In genomic region chr9:137381501-137382443, GRCh38 we compare ENCODE assay signal across 29 cellular contexts. TPM values are rescaled to one million over a fixed set of nuclear protein-coding genes. Genes with fewer than 3 reads are reported as not detected.
A peak's percentile ranks its signal among the peaks of the same experiment; 100 is the strongest.
DNase-seq lines count a peak whose midpoint lies in the region; ATAC-seq, FAIRE-seq and TF ChIP-seq lines count a peak whose summit lies in the region.
"Had no signal": no experiment of that assay in that cellular context is flagged by ENCODE, and none has a peak within 500 bp of the region (broad histone marks: within the 10 kb centered on the region; RNA-seq: fewer than 3 reads in every experiment).

No MANE protein-coding gene starts in this region.

- H3K4me3 ChIP-seq in HepG2 (replicated peaks in 1 of 3; ENCODE audit: insufficient read depth in 1 of 3, low read depth in 2 of 3, low read length in 3 of 3) (no peak overlapping the region), spleen (no peak overlapping the region)
- H3K4me3 ChIP-seq: adrenal gland, lung, MG63, prostate gland, SK-N-MC, stomach, tibial artery had no signal

- H3K27me3 ChIP-seq in HepG2 (ENCODE audit: control insufficient read depth in 1 of 2, insufficient read depth in 2 of 2, low read length in 2 of 2), result no peaks in the 10 kb centered on the region; a peak in 1 of 5 replicates
- H3K27me3 ChIP-seq in spleen (replicated peaks in 1 of 7), result no peaks in the 10 kb centered on the region
- H3K27me3 ChIP-seq: adrenal gland, MG63, stomach, tibial artery had no signal

- 83% methylated on average over 52 of the region's 53 CpGs for WGBS in HepG2 (ENCODE audit: low lambda C conversion rate)
- WGBS in spleen, 5 donors, result 88 to 95% (median 91%) methylated on average over 46 to 53 of the region's 53 CpGs

- POLR2A ChIA-PET in HepG2 (lab: Yijun Ruan, JAX), result no interaction called here

- H3K79me2 ChIP-seq in HepG2 (ENCODE audit: insufficient read depth, low read length), result no peaks in the 10 kb centered on the region

- H2AFZ ChIP-seq in HepG2 (ENCODE audit: low read length), result no peak overlapping the region

- H3K36me3 ChIP-seq in HepG2 (replicated peaks in 1 of 2; ENCODE audit: control insufficient read depth in 1 of 2, insufficient read depth in 2 of 2, low read length in 2 of 2) (no peaks in the 10 kb centered on the region), spleen (peaks cover 0 to 12% (median 0%) of the 10 kb centered on the region in 6 donors)
- H3K36me3 ChIP-seq: adrenal gland, MG63, prostate gland had no signal

- H3K4me1 ChIP-seq in HepG2 (ENCODE audit: insufficient read depth, low read length) (peaks cover 27% of the 10 kb centered on the region), spleen (peaks cover 0 to 25% (median 6%) of the 10 kb centered on the region in 6 donors)
- H3K4me1 ChIP-seq: adrenal gland, prostate gland, stomach, tibial artery had no signal

- TF ChIP-seq RAD21 in HepG2 (CRISPR knock-in tag; IDR thresholded peaks at IDR 0.05), result no peak

- no peaks in the 10 kb centered on the region for H3K4me1 Mint-ChIP-seq in activated naive CD8-positive, alpha-beta T cell treated with anti-CD3 and anti-CD28 coated beads, Interleukin-2, amount 50 U/mL, for 24 hours

- no peaks in the 10 kb centered on the region for H4K20me1 ChIP-seq in HepG2 (ENCODE audit: insufficient read depth, low read length)

- TF ChIP-seq CTCF in HepG2 (CRISPR knock-in tag; IDR thresholded peaks at IDR 0.05), result no peak
- no peak for TF ChIP-seq CTCF in spleen (IDR thresholded peaks at IDR 0.05 in 8 of 11, conservative IDR thresholded peaks at IDR 0.05 in 3 of 11)

- TF ChIP-seq POLR2A in HepG2 (IDR thresholded peaks at IDR 0.05; ENCODE audit: insufficient read depth in 1 of 2, low read depth in 2 of 2, low read length in 2 of 2) (no peak), spleen (IDR thresholded peaks at IDR 0.05) (no peak)

- in situ Hi-C loops in HepG2 (cut with HindIII; ENCODE audit: extremely low pct_ligation_motif_present, low pct_unique_long_range_greater_than_20kb), result no loop called here

- CTCF ChIA-PET in HepG2 (lab: Yijun Ruan, JAX; ENCODE audit: low intra/inter-chr PET ratio, low total read pairs), result no interaction called here

- H3K27me3 Mint-ChIP-seq in activated naive CD8-positive, alpha-beta T cell treated with anti-CD3 and anti-CD28 coated beads, Interleukin-2, amount 50 U/mL, for 24 hours, result no peaks in the 10 kb centered on the region
- H3K27me3 Mint-ChIP-seq: activated T-cell treated with anti-CD3 and anti-CD28 coated beads, Interleukin-2, amount 50 U/mL, for 24 hours; brain; CD4-positive, alpha-beta T cell had no signal

- ATAC-seq in activated naive CD8-positive, alpha-beta T cell treated with anti-CD3 and anti-CD28 coated beads, Interleukin-2, amount 50 U/mL, for 24 hours, result peak; percentile 39
- ATAC-seq in HepG2 (no peak), GM18502 (IDR thresholded peaks at IDR 0.05; ENCODE audit: poor library complexity, unreplicated experiment) (no peak), HG02852 (IDR thresholded peaks at IDR 0.05; ENCODE audit: unreplicated experiment) (no peak)

- no peaks in the 10 kb centered on the region for H3K36me3 Mint-ChIP-seq in activated naive CD8-positive, alpha-beta T cell treated with anti-CD3 and anti-CD28 coated beads, Interleukin-2, amount 50 U/mL, for 24 hours (ENCODE audit: low read depth)

- BruUV-seq in HepG2 (replicated peaks; lab: Mats Ljungman, UMichigan), result no TSS peak

- no peak overlapping the region for H3K27ac ChIP-seq in HepG2 (ENCODE audit: extremely low read length, insufficient read depth, low read length)
- peak overlapping the region in 3 of 8 donors; percentile 22 to 48 (median 39) for H3K27ac ChIP-seq in spleen
- H3K27ac ChIP-seq: adrenal gland, prostate gland, SK-N-MC, stomach, tibial artery had no signal

- H3K9me3 ChIP-seq in HepG2 (ENCODE audit: low read length) (no peaks in the 10 kb centered on the region), spleen (no peaks in the 10 kb centered on the region)
- H3K9me3 ChIP-seq: adrenal gland, MG63, prostate gland, stomach, tibial artery had no signal

- intact Hi-C loops in HepG2 (cut with micrococcal nuclease; ENCODE audit: unreplicated experiment) (no loop called here), spleen (cut with DNase I; ENCODE audit: low total_unique reads) (no loop called here)

- DNase-seq in activated effector memory CD4-positive, alpha-beta T cell treated with anti-CD3 and anti-CD28 coated beads, Interleukin-2, amount 50 U/mL, for 16 hours, result peak; percentile 57
- DNase-seq in activated effector memory CD4-positive, alpha-beta T cell treated with Interleukin-2 at 50 U/mL for 16 hours, result no peak
- DNase-seq in activated naive CD8-positive, alpha-beta T cell treated with anti-CD3 and anti-CD28 coated beads, Interleukin-2, amount 50 U/mL, for 24 hours, result no peak
- DNase-seq in HepG2 (ENCODE audit: low spot score), result no peak
- DNase-seq in spleen, result peak; percentile 59
- DNase-seq in HUDEP-2 (lab: John Stamatoyannopoulos, UW; ENCODE audit: unreplicated experiment in 76 of 76), result no peak
- DNase-seq: activated CD4-positive, alpha-beta T cell treated with anti-CD3 and anti-CD28 coated beads for 4 hours; activated T-cell treated with anti-CD3 and anti-CD28 coated beads, Interleukin-2, amount 50 U/mL, for 24 hours; KG1; MG63; NCI-H2081; NCI-H82; RPMI8226; stomach; T-helper 2 cell; tibial artery had no signal

- no peaks in the 10 kb centered on the region for H3K9me3 Mint-ChIP-seq in activated naive CD8-positive, alpha-beta T cell treated with anti-CD3 and anti-CD28 coated beads, Interleukin-2, amount 50 U/mL, for 24 hours
- H3K9me3 Mint-ChIP-seq: activated T-cell treated with anti-CD3 and anti-CD28 coated beads, Interleukin-2, amount 50 U/mL, for 24 hours; CD4-positive, alpha-beta T cell; neural crest cell had no signal

- TF ChIP-seq EP300 in HepG2 (IDR thresholded peaks at IDR 0.05; ENCODE audit: low read depth in 2 of 2, low read length in 2 of 2) (no peak), HepG2 (CRISPR knock-in tag; IDR thresholded peaks at IDR 0.05; ENCODE audit: borderline replicate concordance) (no peak)

- FAIRE-seq in HepG2 (lab: Jason Lieb, UNC), result no peak
- FAIRE-seq: A204.1, islet of Langerhans had no signal

- H3K9ac ChIP-seq in HepG2 (ENCODE audit: insufficient read depth, low read depth, low read length), result no peak overlapping the region

- peak overlapping the region; percentile 65; the same call in 1 of the 2 replicates for H3K4me2 ChIP-seq in HepG2 (ENCODE audit: low read depth, low read length)

- H3K27ac Mint-ChIP-seq in activated naive CD8-positive, alpha-beta T cell treated with anti-CD3 and anti-CD28 coated beads, Interleukin-2, amount 50 U/mL, for 24 hours, result no peak overlapping the region
- H3K27ac Mint-ChIP-seq: activated T-cell treated with anti-CD3 and anti-CD28 coated beads, Interleukin-2, amount 50 U/mL, for 24 hours; CD4-positive, alpha-beta T cell had no signal

- no peak overlapping the region for H3K4me3 Mint-ChIP-seq in activated naive CD8-positive, alpha-beta T cell treated with anti-CD3 and anti-CD28 coated beads, Interleukin-2, amount 50 U/mL, for 24 hours
- H3K4me3 Mint-ChIP-seq: activated T-cell treated with anti-CD3 and anti-CD28 coated beads, Interleukin-2, amount 50 U/mL, for 24 hours; brain; CD4-positive, alpha-beta T cell; neural crest cell had no signal

RNA-seq across cellular contexts. Expression of gene EXD3, which starts 41.2 kb away (rescaled TPM):
- total RNA-seq in HepG2 (2016; rRNA removed; fragmentation: Illumina TruSeq; extraction: Trizol) (1.3 and 2.7 TPM in 2 replicates), spleen (10 to 100 TPM; 14.5 to 52.8 (median 29.8) TPM)
- 1.1 and 1.7 TPM in 2 replicates for total RNA-seq in HepG2 (2016; cell fraction: cytosol; rRNA removed; fragmentation: Illumina TruSeq; extraction: Trizol; ENCODE audit: low read depth)
- total RNA-seq in HepG2 (2016; cell fraction: insoluble cytoplasmic fraction; rRNA removed; fragmentation: Illumina TruSeq; extraction: Trizol), result 1.3 and 3.1 TPM in 2 replicates
- 1.6 and 2.4 TPM in 2 replicates for total RNA-seq in HepG2 (2016; cell fraction: membrane; rRNA removed; fragmentation: Illumina TruSeq; extraction: Trizol)
- 3.0 and 3.1 TPM in 2 replicates for total RNA-seq in HepG2 (2016; cell fraction: nucleus; rRNA removed; fragmentation: Illumina TruSeq; extraction: Trizol)
- polyA plus RNA-seq in HepG2 (2011; rRNA removed) (4.8 and 9.1 TPM in 2 replicates), spleen (10 to 100 TPM; 15.6 to 62.3 (median 43.4) TPM)
- polyA plus RNA-seq in HepG2 (2011; cell fraction: cytosol; rRNA removed), result 1.6 and 3.2 TPM in 2 replicates
- polyA plus RNA-seq in HepG2 (2011; cell fraction: nucleus; rRNA removed), result 82.5 and 82.6 TPM in 2 replicates
- polyA plus RNA-seq in HepG2 (2012), result 4.7 and 9.6 TPM in 2 replicates
- polyA plus RNA-seq in HepG2 (2016; cell fraction: cytosol; fragmentation: Illumina TruSeq; extraction: Trizol; ENCODE audit: low read depth), result 3.8 and 4.6 TPM in 2 replicates
- polyA plus RNA-seq in HepG2 (2016; cell fraction: insoluble cytoplasmic fraction; fragmentation: Illumina TruSeq; extraction: Trizol; ENCODE audit: low read depth), result 2.3 and 2.8 TPM in 2 replicates
- 5.3 and 6.7 TPM in 2 replicates for polyA plus RNA-seq in HepG2 (2016; cell fraction: membrane; fragmentation: Illumina TruSeq; extraction: Trizol; ENCODE audit: low read depth)
- polyA plus RNA-seq in HepG2 (2016; cell fraction: nucleus; fragmentation: Illumina TruSeq; extraction: Trizol; ENCODE audit: insufficient read depth, low read depth), result 8.9 and 9.7 TPM in 2 replicates
- polyA minus RNA-seq in HepG2 (2011; rRNA and poly(A)+ RNA removed; ENCODE audit: low replicate concordance), result 3.4 and 4.2 TPM in 2 replicates
- 0.62 and 2.6 TPM in 2 replicates for polyA minus RNA-seq in HepG2 (2011; cell fraction: cytosol; rRNA and poly(A)+ RNA removed)
- 6.6 and 9.0 TPM in 2 replicates for polyA minus RNA-seq in HepG2 (2011; cell fraction: nucleus; rRNA and poly(A)+ RNA removed)

RNA-seq across cellular contexts. Expression of gene NOXA1, which starts 41.4 kb away (rescaled TPM):
- 0.63 and 1.2 TPM in 2 replicates for total RNA-seq in HepG2 (2016; rRNA removed; fragmentation: Illumina TruSeq; extraction: Trizol)
- total RNA-seq in HepG2 (2016; cell fraction: cytosol; rRNA removed; fragmentation: Illumina TruSeq; extraction: Trizol; ENCODE audit: low read depth), result 0.81 and 1.1 TPM in 2 replicates
- 0.82 and 1.9 TPM in 2 replicates for total RNA-seq in HepG2 (2016; cell fraction: insoluble cytoplasmic fraction; rRNA removed; fragmentation: Illumina TruSeq; extraction: Trizol)
- total RNA-seq in HepG2 (2016; cell fraction: membrane; rRNA removed; fragmentation: Illumina TruSeq; extraction: Trizol), result 0.46 and 1.00 TPM in 2 replicates
- total RNA-seq in HepG2 (2016; cell fraction: nucleus; rRNA removed; fragmentation: Illumina TruSeq; extraction: Trizol), result 1.6 and 2.0 TPM in 2 replicates
- polyA plus RNA-seq in HepG2 (2011; rRNA removed), result 0.78 and 2.1 TPM in 2 replicates
- 0.53 and 1.0 TPM in 2 replicates for polyA plus RNA-seq in HepG2 (2011; cell fraction: cytosol; rRNA removed)
- polyA plus RNA-seq in HepG2 (2011; cell fraction: nucleus; rRNA removed), result 17.1 and 17.5 TPM in 2 replicates
- polyA plus RNA-seq in HepG2 (2012), result 0.76 and 1.0 TPM in 2 replicates
- 0.60 and 0.67 TPM in 2 replicates for polyA plus RNA-seq in HepG2 (2016; cell fraction: cytosol; fragmentation: Illumina TruSeq; extraction: Trizol; ENCODE audit: low read depth)
- 0.39 and 0.46 TPM in 2 replicates for polyA plus RNA-seq in HepG2 (2016; cell fraction: insoluble cytoplasmic fraction; fragmentation: Illumina TruSeq; extraction: Trizol; ENCODE audit: low read depth)
- polyA plus RNA-seq in HepG2 (2016; cell fraction: membrane; fragmentation: Illumina TruSeq; extraction: Trizol; ENCODE audit: low read depth), result 0.44 and 0.56 TPM in 2 replicates
- 3.7 and 3.8 TPM in 2 replicates for polyA plus RNA-seq in HepG2 (2016; cell fraction: nucleus; fragmentation: Illumina TruSeq; extraction: Trizol; ENCODE audit: insufficient read depth, low read depth)
- 0.44 and 0.61 TPM in 2 replicates for polyA minus RNA-seq in HepG2 (2011; rRNA and poly(A)+ RNA removed; ENCODE audit: low replicate concordance)
- polyA minus RNA-seq in HepG2 (2011; cell fraction: cytosol; rRNA and poly(A)+ RNA removed), result 0.44 TPM in 1 of 2 replicates, not detected in the other
- polyA minus RNA-seq in HepG2 (2011; cell fraction: nucleus; rRNA and poly(A)+ RNA removed), result 1.8 and 3.4 TPM in 2 replicates
- total RNA-seq in spleen, result 10 to 100 TPM in 2 of 7 donors, 1 to 10 TPM in 5; 1.9 to 15.0 (median 5.3) TPM
- polyA plus RNA-seq in spleen, result 10 to 100 TPM in 1 of 3 donors, 1 to 10 TPM in 2; 3.2 to 10.7 (median 7.8) TPM

RNA-seq across cellular contexts. Expression of gene ENTPD8, which starts 59.4 kb away (rescaled TPM):
- total RNA-seq in HepG2 (2016; rRNA removed; fragmentation: Illumina TruSeq; extraction: Trizol), result 0.21 and 0.44 TPM in 2 replicates
- 0.09 and 0.20 TPM in 2 replicates for total RNA-seq in HepG2 (2016; cell fraction: cytosol; rRNA removed; fragmentation: Illumina TruSeq; extraction: Trizol; ENCODE audit: low read depth)
- 0.33 and 0.43 TPM in 2 replicates for total RNA-seq in HepG2 (2016; cell fraction: insoluble cytoplasmic fraction; rRNA removed; fragmentation: Illumina TruSeq; extraction: Trizol)
- total RNA-seq in HepG2 (2016; cell fraction: membrane; rRNA removed; fragmentation: Illumina TruSeq; extraction: Trizol), result 0.21 and 0.37 TPM in 2 replicates
- total RNA-seq in HepG2 (2016; cell fraction: nucleus; rRNA removed; fragmentation: Illumina TruSeq; extraction: Trizol), result 0.28 and 0.34 TPM in 2 replicates
- polyA plus RNA-seq in HepG2 (2011; rRNA removed), result 0.26 and 0.38 TPM in 2 replicates
- polyA plus RNA-seq in HepG2 (2011; cell fraction: cytosol; rRNA removed), result 0.21 and 0.30 TPM in 2 replicates
- 3.0 and 3.2 TPM in 2 replicates for polyA plus RNA-seq in HepG2 (2011; cell fraction: nucleus; rRNA removed)
- polyA plus RNA-seq in HepG2 (2012), result 0.35 and 0.44 TPM in 2 replicates
- 0.05 and 0.14 TPM in 2 replicates for polyA plus RNA-seq in HepG2 (2016; cell fraction: cytosol; fragmentation: Illumina TruSeq; extraction: Trizol; ENCODE audit: low read depth)
- polyA plus RNA-seq in HepG2 (2016; cell fraction: insoluble cytoplasmic fraction; fragmentation: Illumina TruSeq; extraction: Trizol; ENCODE audit: low read depth), result 0.25 TPM in 1 of 2 replicates, not detected in the other
- 0.08 and 0.15 TPM in 2 replicates for polyA plus RNA-seq in HepG2 (2016; cell fraction: membrane; fragmentation: Illumina TruSeq; extraction: Trizol; ENCODE audit: low read depth)
- 0.79 and 0.97 TPM in 2 replicates for polyA plus RNA-seq in HepG2 (2016; cell fraction: nucleus; fragmentation: Illumina TruSeq; extraction: Trizol; ENCODE audit: insufficient read depth, low read depth)
- 0.26 TPM in 1 of 2 replicates, not detected in the other for polyA minus RNA-seq in HepG2 (2011; rRNA and poly(A)+ RNA removed; ENCODE audit: low replicate concordance)
- polyA minus RNA-seq in HepG2 (2011; cell fraction: cytosol; rRNA and poly(A)+ RNA removed), result not detected in 2 replicates
- polyA minus RNA-seq in HepG2 (2011; cell fraction: nucleus; rRNA and poly(A)+ RNA removed), result 0.26 and 0.37 TPM in 2 replicates
- under 1 TPM in 3 of 7 donors, not detected in 4; 0.26 to 0.37 (median 0.28) TPM for total RNA-seq in spleen
- under 1 TPM; 0.07 to 0.10 (median 0.09) TPM for polyA plus RNA-seq in spleen
- total RNA-seq: activated CD8-positive, alpha-beta memory T cell treated with anti-CD3 and anti-CD28 coated beads for 36 hours; CD4-positive, alpha-beta T cell; skeletal muscle tissue had no signal

Comparison
In these comparisons a context has a peak if more than half of its experiments do, and no peak if none do; other contexts are left out.
1. DNase-seq: peak in activated effector memory CD4-positive, alpha-beta T cell treated with anti-CD3 and anti-CD28 coated beads, Interleukin-2, amount 50 U/mL, for 16 hours (single experiment) and spleen (single experiment); none in activated effector memory CD4-positive, alpha-beta T cell treated with Interleukin-2 at 50 U/mL for 16 hours (single experiment), activated naive CD8-positive, alpha-beta T cell treated with anti-CD3 and anti-CD28 coated beads, Interleukin-2, amount 50 U/mL, for 24 hours (single experiment), HepG2 (single experiment) and HUDEP-2 (0 of 76).